In genomic region chr10:100019824-100020160, GRCh38 we compare ENCODE assay signal across 9 cellular contexts. TPM values are rescaled to one million over a fixed set of nuclear protein-coding genes. Genes with fewer than 3 reads are reported as not detected.
DNase-seq lines count a peak whose midpoint lies in the region; TF ChIP-seq lines count a peak whose summit lies in the region.
"Had no signal": no experiment of that assay in that cellular context is flagged by ENCODE, and none has a peak within 500 bp of the region (broad histone marks: within the 10 kb centered on the region; RNA-seq: fewer than 3 reads in every experiment).

No MANE protein-coding gene starts in this region.

- no peaks in the 10 kb centered on the region for H3F3A ChIP-seq in GM23248 (ENCODE audit: insufficient read depth)

- no peak overlapping the region for H3K4me2 ChIP-seq in GM23248 (ENCODE audit: unreplicated experiment)

- H3K4me1 ChIP-seq in GM23248 (ENCODE audit: insufficient read depth) (no peaks in the 10 kb centered on the region), right atrium auricular region (no peaks in the 10 kb centered on the region)

- DNase-seq in AG08396 (ENCODE audit: low spot score) (peak; percentile 32), GM23248 (peak; percentile 18), SK-N-DZ (ENCODE audit: low spot score) (peak; percentile 25), islet precursor cell (peak; percentile 62), GM20000 (ENCODE audit: low spot score) (no peak), medulla oblongata (ENCODE audit: extremely low spot score) (no peak), NCI-H2081 treated with DMSO at 0.1 percent for 48 hours (lab: John Stamatoyannopoulos, UW) (no peak), right atrium auricular region (ENCODE audit: low spot score) (no peak)
- DNase-seq: anterior cingulate cortex had no signal

- H3K27ac ChIP-seq in GM23248 (no peak overlapping the region), right atrium auricular region (no peak overlapping the region)

- no peaks in the 10 kb centered on the region for H4K20me1 ChIP-seq in GM23248 (ENCODE audit: insufficient read depth)

- no peak overlapping the region for H2AFZ ChIP-seq in GM23248

- no peaks in the 10 kb centered on the region for H3K36me3 ChIP-seq in GM23248 (ENCODE audit: low read depth)
- H3K36me3 ChIP-seq in right atrium auricular region: no peaks in the 10 kb centered on the region

- no peaks in the 10 kb centered on the region for H3K27me3 ChIP-seq in GM23248 (replicated peaks; ENCODE audit: insufficient read depth)
- H3K27me3 ChIP-seq in right atrium auricular region: no peaks in the 10 kb centered on the region

- H3K9ac ChIP-seq in GM23248: no peak overlapping the region

- 46 to 53% methylated on average over 3 of the region's 3 CpGs for whole genome bisulfite sequencing in GM23248 (ENCODE audit: low coverage in 1 of 2, low lambda C conversion rate in 2 of 2, missing lambda C conversion rate in 2 of 2), 2 experiments

- in situ Hi-C loops in GM23248 (cut with MboI): no loop called here

- H3K9me2 ChIP-seq in GM23248 (ENCODE audit: insufficient read depth): no peaks in the 10 kb centered on the region

- no peak for TF ChIP-seq CTCF in GM20000 (IDR thresholded peaks at IDR 0.05; ENCODE audit: extremely low read depth, missing control alignments)
- TF ChIP-seq CTCF in right atrium auricular region (IDR thresholded peaks at IDR 0.05): no peak

- H3K79me2 ChIP-seq in GM23248 (ENCODE audit: insufficient read depth): no peaks in the 10 kb centered on the region

- H3K9me3 ChIP-seq in GM23248 (ENCODE audit: low read depth) (no peaks in the 10 kb centered on the region), right atrium auricular region (no peaks in the 10 kb centered on the region)

- H3K4me3 ChIP-seq in GM23248: no peak overlapping the region
- no peak overlapping the region for H3K4me3 ChIP-seq in right atrium auricular region

RNA-seq across cellular contexts. Expression of gene DNMBP, which starts 10.0 kb away (rescaled TPM):
- total RNA-seq in GM23248 (2014; rRNA removed; shearing (Covaris generic)): 18.5 and 22.4 TPM in 2 replicates
- polyA plus RNA-seq in GM23248 (2016; fragmentation: Nextera tagmentation; extraction: Ambion mirVana): 12.4 and 12.6 TPM in 2 replicates
- 1.2 and 2.1 TPM in 2 replicates for polyA plus RNA-seq in SK-N-DZ (2014; cell fraction: cytosol; rRNA removed)
- 0.66 and 1.7 TPM in 2 replicates for polyA plus RNA-seq in SK-N-DZ (2014; cell fraction: nucleus; rRNA removed)
- total RNA-seq in right atrium auricular region: 1 to 10 TPM; 5.8 to 8.2 TPM

Comparison
In these comparisons a context has a peak if more than half of its experiments do, and no peak if none do; other contexts are left out.
1. DNase-seq: peak in AG08396 (single experiment), GM23248 (single experiment), SK-N-DZ (single experiment) and islet precursor cell (single experiment); none in GM20000 (single experiment), medulla oblongata (single experiment), NCI-H2081 treated with DMSO at 0.1 percent for 48 hours (single experiment) and right atrium auricular region (single experiment).